In the genomic region with DNA sequence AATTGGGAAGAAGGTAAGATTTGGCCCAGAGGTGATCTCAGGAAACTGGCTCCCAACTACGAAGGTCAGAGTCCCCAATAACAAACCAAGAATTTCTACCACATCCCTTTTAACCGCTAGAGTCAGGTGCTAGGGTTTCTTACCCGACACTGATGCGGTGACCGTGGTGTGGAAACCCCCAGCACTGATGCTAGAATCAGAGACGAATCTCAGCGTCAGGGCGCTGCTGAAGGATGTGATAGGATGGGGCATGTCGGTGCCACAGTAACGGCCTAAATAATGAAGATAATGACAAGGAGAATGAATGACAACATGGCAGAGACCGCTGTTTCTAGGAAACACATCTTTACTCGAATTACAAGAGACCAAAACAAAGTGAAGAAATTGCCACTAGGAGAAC, we compare ENCODE assay signal across 22 cellular contexts.
DNase-seq lines count a peak whose midpoint lies in the region; ATAC-seq, FAIRE-seq and TF ChIP-seq lines count a peak whose summit lies in the region.
"Had no signal": no experiment of that assay in that cellular context is flagged by ENCODE, and none has a peak within 500 bp of the region (broad histone marks: within the 10 kb centered on the region; RNA-seq: fewer than 3 reads in every experiment).

No MANE protein-coding gene starts in this region.

- intact Hi-C loops in activated CD4-positive, alpha-beta memory T cell treated with anti-CD3 and anti-CD28 coated beads for 36 hours (cut with micrococcal nuclease): no loop called here
- intact Hi-C loops in esophagus muscularis mucosa (cut with DNase I): no loop called here

- no peaks in the 10 kb centered on the region for H3K27me3 Mint-ChIP-seq in activated CD4-positive, alpha-beta memory T cell treated with anti-CD3 and anti-CD28 coated beads for 36 hours
- H3K27me3 Mint-ChIP-seq: stimulated activated memory B cell treated with anti-CD40 and anti-IgM and Interleukin-4, amounts not matched to agents 10 μg/mL and 1 μg/mL and 100 μg/mL, for 72 hours had no signal

- peaks cover 9% of the 10 kb centered on the region for H3K4me1 Mint-ChIP-seq in activated CD4-positive, alpha-beta memory T cell treated with anti-CD3 and anti-CD28 coated beads for 36 hours (ENCODE audit: low read depth)
- H3K4me1 Mint-ChIP-seq: stimulated activated memory B cell treated with anti-CD40 and anti-IgM and Interleukin-4, amounts not matched to agents 10 μg/mL and 1 μg/mL and 100 μg/mL, for 72 hours had no signal

- no peak overlapping the region for H3K27ac ChIP-seq in esophagus muscularis mucosa (replicated peaks in 1 of 4)
- H3K27ac ChIP-seq: GM23248, left lung, parathyroid adenoma, RWPE1, sigmoid colon, upper lobe of left lung, VCaP had no signal

- no peak for TF ChIP-seq EP300 in esophagus muscularis mucosa (IDR thresholded peaks at IDR 0.05)

- no peak for TF ChIP-seq POLR2A in esophagus muscularis mucosa (IDR thresholded peaks at IDR 0.05; ENCODE audit: low read depth)

- POLR2A ChIA-PET in activated CD4-positive, alpha-beta memory T cell treated with anti-CD3 and anti-CD28 coated beads for 36 hours (lab: Charles Lee): no interaction called here

- FAIRE-seq in bronchial epithelial cell (lab: Jason Lieb, UNC): peak; percentile 36

- peaks cover 1% of the 10 kb centered on the region for H3K36me3 Mint-ChIP-seq in activated CD4-positive, alpha-beta memory T cell treated with anti-CD3 and anti-CD28 coated beads for 36 hours

- peak; percentile 21 for DNase-seq in stimulated activated CD8-positive, alpha-beta memory T cell treated with anti-CD3 and anti-CD28 coated beads, Interleukin-15, amount 100 ng/mL, for 1 hour (ENCODE audit: low read depth)
- DNase-seq in stimulated activated CD8-positive, alpha-beta memory T cell treated with anti-CD3 and anti-CD28 coated beads, Interleukin-4, amount 100 ng/mL, for 48 hours: no peak
- peak; percentile 40 for DNase-seq in activated CD4-positive, alpha-beta memory T cell treated with anti-CD3 and anti-CD28 coated beads for 36 hours
- DNase-seq in bronchial epithelial cell (ENCODE audit: low read depth) (no peak), esophagus muscularis mucosa (ENCODE audit: extremely low spot score) (no peak), HK-2 (ENCODE audit: unreplicated experiment) (no peak)
- DNase-seq in stimulated activated CD8-positive, alpha-beta memory T cell treated with anti-CD3 and anti-CD28 coated beads, Interleukin-7, amount 100 ng/mL, for 24 hours (ENCODE audit: low read depth): peak; percentile 9
- DNase-seq: AML-193; dermis blood vessel endothelial cell; GM23248; left lung; MM.1S; sigmoid colon; stimulated activated CD4-positive, alpha-beta T cell treated with anti-CD3 and anti-CD28 coated beads, Interleukin-2, amount 100 ng/mL, for 24 hours; upper lobe of left lung had no signal

- WGBS in esophagus muscularis mucosa: 90% methylated on average over 12 of the region's 12 CpGs

- ATAC-seq in GM21737 (IDR thresholded peaks at IDR 0.05; ENCODE audit: unreplicated experiment): no peak
- ATAC-seq: esophagus mucosa; left lung; stimulated activated memory B cell treated with anti-CD40 and anti-IgM and Interleukin-4, amounts not matched to agents 10 μg/mL and 1 μg/mL and 100 μg/mL, for 72 hours had no signal

- H3K27ac Mint-ChIP-seq in activated CD4-positive, alpha-beta memory T cell treated with anti-CD3 and anti-CD28 coated beads for 36 hours: no peak overlapping the region
- H3K27ac Mint-ChIP-seq: activated T-helper 2 cell treated with anti-CD3 and anti-CD28 coated beads, Interferon-gamma antibody, Interleukin-2, Interleukin-4, amounts not matched to agents 10 μg/mL and 5 μg/mL and 100 μg/mL, durations not matched to agents 14 hours and 24 hours and 36 hours; stimulated activated memory B cell treated with anti-CD40 and anti-IgM and Interleukin-4, amounts not matched to agents 10 μg/mL and 1 μg/mL and 100 μg/mL, for 72 hours had no signal

- no peaks in the 10 kb centered on the region for H3K9me3 Mint-ChIP-seq in activated CD4-positive, alpha-beta memory T cell treated with anti-CD3 and anti-CD28 coated beads for 36 hours
- H3K9me3 Mint-ChIP-seq: activated T-helper 2 cell treated with anti-CD3 and anti-CD28 coated beads, Interferon-gamma antibody, Interleukin-2, Interleukin-4, amounts not matched to agents 10 μg/mL and 5 μg/mL and 100 μg/mL, durations not matched to agents 14 hours and 24 hours and 36 hours; stimulated activated memory B cell treated with anti-CD40 and anti-IgM and Interleukin-4, amounts not matched to agents 10 μg/mL and 1 μg/mL and 100 μg/mL, for 72 hours had no signal

- H3K9me3 ChIP-seq in esophagus muscularis mucosa: no peaks in the 10 kb centered on the region
- H3K9me3 ChIP-seq: left lung, sigmoid colon, upper lobe of left lung had no signal

- no peak overlapping the region for H3K4me3 ChIP-seq in bronchial epithelial cell (ENCODE audit: low read depth, low read length)
- no peak overlapping the region for H3K4me3 ChIP-seq in esophagus muscularis mucosa
- H3K4me3 ChIP-seq: GM23248, left lung, sigmoid colon, upper lobe of left lung had no signal

- H3K27me3 ChIP-seq in bronchial epithelial cell (ENCODE audit: control insufficient read depth, insufficient read depth, low read length): no peaks in the 10 kb centered on the region
- no peaks in the 10 kb centered on the region for H3K27me3 ChIP-seq in esophagus muscularis mucosa
- H3K27me3 ChIP-seq: left lung, sigmoid colon, upper lobe of left lung had no signal

- peaks cover 19 to 25% (median 21%) of the 10 kb centered on the region in 4 donors for H3K4me1 ChIP-seq in esophagus muscularis mucosa

- TF ChIP-seq CTCF in bronchial epithelial cell (IDR thresholded peaks at IDR 0.05; ENCODE audit: insufficient read depth, low read length, severe bottlenecking): no peak
- TF ChIP-seq CTCF in esophagus muscularis mucosa (IDR thresholded peaks at IDR 0.05): no peak

- H3K4me3 Mint-ChIP-seq in activated CD4-positive, alpha-beta memory T cell treated with anti-CD3 and anti-CD28 coated beads for 36 hours: no peak overlapping the region
- H3K4me3 Mint-ChIP-seq: stimulated activated memory B cell treated with anti-CD40 and anti-IgM and Interleukin-4, amounts not matched to agents 10 μg/mL and 1 μg/mL and 100 μg/mL, for 72 hours had no signal

- CTCF ChIA-PET in activated CD4-positive, alpha-beta memory T cell treated with anti-CD3 and anti-CD28 coated beads for 36 hours (lab: Charles Lee): no interaction called here

- H3K36me3 ChIP-seq in bronchial epithelial cell (ENCODE audit: control insufficient read depth, insufficient read depth, low read length) (no peaks in the 10 kb centered on the region), esophagus muscularis mucosa (no peaks in the 10 kb centered on the region)
- H3K36me3 ChIP-seq: left lung, sigmoid colon, upper lobe of left lung had no signal

Comparison
In these comparisons a context has a peak if more than half of its experiments do, and no peak if none do; other contexts are left out.
1. DNase-seq: peak in stimulated activated CD8-positive, alpha-beta memory T cell treated with anti-CD3 and anti-CD28 coated beads, Interleukin-15, amount 100 ng/mL, for 1 hour (single experiment), activated CD4-positive, alpha-beta memory T cell treated with anti-CD3 and anti-CD28 coated beads for 36 hours (single experiment) and stimulated activated CD8-positive, alpha-beta memory T cell treated with anti-CD3 and anti-CD28 coated beads, Interleukin-7, amount 100 ng/mL, for 24 hours (single experiment); none in stimulated activated CD8-positive, alpha-beta memory T cell treated with anti-CD3 and anti-CD28 coated beads, Interleukin-4, amount 100 ng/mL, for 48 hours (single experiment), bronchial epithelial cell (single experiment), esophagus muscularis mucosa (single experiment) and HK-2 (single experiment).